16 cellular contexts compared by ENCODE assay signal in the genomic region with DNA sequence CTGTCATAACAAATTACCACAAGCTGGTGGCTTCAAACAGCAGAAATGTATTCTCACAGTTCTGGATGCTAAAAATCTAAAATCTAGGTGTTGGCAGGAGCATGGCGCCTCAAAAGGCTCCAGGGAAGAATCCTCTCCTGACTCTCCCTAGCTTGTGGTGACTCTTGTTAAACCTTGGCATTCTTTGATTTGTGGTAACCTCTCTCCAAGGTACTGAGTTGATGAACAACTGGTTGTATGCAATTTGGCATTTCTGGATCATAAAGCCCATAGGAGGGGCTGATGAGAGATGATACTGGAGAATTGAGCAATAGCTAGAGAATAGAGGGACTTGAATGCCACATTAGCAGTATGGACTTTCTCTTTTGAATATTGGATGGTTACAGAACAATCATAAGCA.
"Had no signal": no experiment of that assay in that cellular context is flagged by ENCODE, and none has a peak within 500 bp of the region (broad histone marks: within the 10 kb centered on the region; RNA-seq: fewer than 3 reads in every experiment).

No MANE protein-coding gene starts in this region.

- H3K4me3 ChIP-seq: ovary, smooth muscle cell, vagina had no signal

- H3K36me3 ChIP-seq: ovary, vagina had no signal

- DNase-seq: activated CD4-positive, alpha-beta memory T cell treated with anti-CD3 and anti-CD28 coated beads for 36 hours; activated CD4-positive, alpha-beta T cell treated with anti-CD3 and anti-CD28 coated beads for 36 hours; activated naive CD4-positive, alpha-beta T cell treated with Interleukin-2 at 50 U/mL for 16 hours; cerebellar nuclear complex; cortex of kidney; erythroblast; hypothalamus; mesenchymal stem cell; naive thymus-derived CD4-positive, alpha-beta T cell; ovary; stimulated activated CD4-positive, alpha-beta T cell treated with anti-CD3 and anti-CD28 coated beads, Interleukin-4, amount 100 ng/mL, for 1 hour; stimulated activated naive CD8-positive, alpha-beta T cell treated with anti-CD3 and anti-CD28 coated beads, Interleukin-15, amount 100 ng/mL, for 72 hours; trophoblast cell had no signal

- ATAC-seq: activated CD4-positive, alpha-beta T cell treated with anti-CD3 and anti-CD28 coated beads for 36 hours; naive thymus-derived CD4-positive, alpha-beta T cell; sciatic nerve; stimulated activated naive CD8-positive, alpha-beta T cell treated with anti-CD3 and anti-CD28 coated beads, Interleukin-15, amount 100 ng/mL, for 72 hours had no signal

- H3K9me3 ChIP-seq: ovary, vagina had no signal

- H3K4me1 ChIP-seq: vagina had no signal

- H3K27ac ChIP-seq: ovary, vagina had no signal
